In genomic region chr15:90891346-90891949, GRCh38 we compare ENCODE assay signal across 27 cellular contexts.
"Had no signal": no experiment of that assay in that cellular context is flagged by ENCODE, and none has a peak within 500 bp of the region (broad histone marks: within the 10 kb centered on the region; RNA-seq: fewer than 3 reads in every experiment).

No MANE protein-coding gene starts in this region.

- H2AFZ ChIP-seq: neural progenitor cell had no signal

- H3K27ac ChIP-seq: neural progenitor cell, pancreas, prostate gland, tibial nerve, uterus had no signal

- DNase-seq: hippocampal formation; kidney glomerular epithelial cell; left cardiac atrium; mesendoderm; naive B cell; natural killer cell; nephron progenitor cell; retina; stimulated activated CD4-positive, alpha-beta T cell treated with anti-CD3 and anti-CD28 coated beads, Interleukin-1b, Interleukin-23, amount 100 ng/mL, for 48 hours; stimulated activated CD4-positive, alpha-beta T cell treated with anti-CD3 and anti-CD28 coated beads, Interleukin-2, amount 100 ng/mL, for 48 hours; stimulated activated CD4-positive, alpha-beta T cell treated with anti-CD3 and anti-CD28 coated beads, Interleukin-4, amount 100 ng/mL, for 4 hours; stimulated activated CD8-positive, alpha-beta memory T cell treated with anti-CD3 and anti-CD28 coated beads, Interleukin-4, amount 100 ng/mL, for 48 hours; stimulated activated naive CD4-positive, alpha-beta T cell treated with Interleukin-2 at 50 U/mL for 16 hours; stimulated activated naive CD8-positive, alpha-beta T cell treated with anti-CD3 and anti-CD28 coated beads, Interleukin-15, amount 100 ng/mL, for 72 hours; substantia nigra; uterus had no signal

- H3K9me3 ChIP-seq: pancreas, prostate gland, tibial nerve, uterus had no signal

- H3K27me3 Mint-ChIP-seq: naive B cell; stimulated activated memory B cell treated with anti-CD40 and anti-IgM and Interleukin-4, amounts not matched to agents 10 μg/mL and 1 μg/mL and 100 μg/mL, for 72 hours; stimulated activated naive CD8-positive, alpha-beta T cell treated with anti-CD3 and anti-CD28 coated beads, Interleukin-15, amount 100 ng/mL, for 72 hours; type B pancreatic cell had no signal

- H3K27ac Mint-ChIP-seq: mesothelial cell of epicardium, natural killer cell, nephron progenitor cell, neural progenitor cell, type B pancreatic cell had no signal

- H3K4me2 ChIP-seq: neural progenitor cell, smooth muscle cell had no signal

- ATAC-seq: left cardiac atrium; left lobe of liver; natural killer cell; pancreas; right cardiac atrium; stimulated activated memory B cell treated with anti-CD40 and anti-IgM and Interleukin-4, amounts not matched to agents 10 μg/mL and 1 μg/mL and 100 μg/mL, for 72 hours; stimulated activated naive CD8-positive, alpha-beta T cell treated with anti-CD3 and anti-CD28 coated beads, Interleukin-15, amount 100 ng/mL, for 72 hours had no signal

- H3K36me3 Mint-ChIP-seq: naive B cell, natural killer cell, neural progenitor cell, type B pancreatic cell had no signal

- H3K4me3 ChIP-seq: lung, neural progenitor cell, pancreas, prostate gland, smooth muscle cell, tibial nerve, uterus had no signal

- H3K4me1 ChIP-seq: neural progenitor cell, prostate gland, uterus had no signal

- H3K4me3 Mint-ChIP-seq: mesothelial cell of epicardium; naive B cell; natural killer cell; nephron progenitor cell; neural progenitor cell; stimulated activated memory B cell treated with anti-CD40 and anti-IgM and Interleukin-4, amounts not matched to agents 10 μg/mL and 1 μg/mL and 100 μg/mL, for 72 hours; stimulated activated naive CD8-positive, alpha-beta T cell treated with anti-CD3 and anti-CD28 coated beads, Interleukin-15, amount 100 ng/mL, for 72 hours; type B pancreatic cell had no signal

- H3K9ac ChIP-seq: neural progenitor cell had no signal

- H3K27me3 ChIP-seq: neural progenitor cell, pancreas, tibial nerve, uterus had no signal

- H3K36me3 ChIP-seq: neural progenitor cell, uterus had no signal

- H3K9me3 Mint-ChIP-seq: mesothelial cell of epicardium; naive B cell; natural killer cell; nephron progenitor cell; neural progenitor cell; stimulated activated memory B cell treated with anti-CD40 and anti-IgM and Interleukin-4, amounts not matched to agents 10 μg/mL and 1 μg/mL and 100 μg/mL, for 72 hours; stimulated activated naive CD8-positive, alpha-beta T cell treated with anti-CD3 and anti-CD28 coated beads, Interleukin-15, amount 100 ng/mL, for 72 hours; type B pancreatic cell had no signal
